Comparison of ENCODE assay signal across 20 cellular contexts in the genomic region with DNA sequence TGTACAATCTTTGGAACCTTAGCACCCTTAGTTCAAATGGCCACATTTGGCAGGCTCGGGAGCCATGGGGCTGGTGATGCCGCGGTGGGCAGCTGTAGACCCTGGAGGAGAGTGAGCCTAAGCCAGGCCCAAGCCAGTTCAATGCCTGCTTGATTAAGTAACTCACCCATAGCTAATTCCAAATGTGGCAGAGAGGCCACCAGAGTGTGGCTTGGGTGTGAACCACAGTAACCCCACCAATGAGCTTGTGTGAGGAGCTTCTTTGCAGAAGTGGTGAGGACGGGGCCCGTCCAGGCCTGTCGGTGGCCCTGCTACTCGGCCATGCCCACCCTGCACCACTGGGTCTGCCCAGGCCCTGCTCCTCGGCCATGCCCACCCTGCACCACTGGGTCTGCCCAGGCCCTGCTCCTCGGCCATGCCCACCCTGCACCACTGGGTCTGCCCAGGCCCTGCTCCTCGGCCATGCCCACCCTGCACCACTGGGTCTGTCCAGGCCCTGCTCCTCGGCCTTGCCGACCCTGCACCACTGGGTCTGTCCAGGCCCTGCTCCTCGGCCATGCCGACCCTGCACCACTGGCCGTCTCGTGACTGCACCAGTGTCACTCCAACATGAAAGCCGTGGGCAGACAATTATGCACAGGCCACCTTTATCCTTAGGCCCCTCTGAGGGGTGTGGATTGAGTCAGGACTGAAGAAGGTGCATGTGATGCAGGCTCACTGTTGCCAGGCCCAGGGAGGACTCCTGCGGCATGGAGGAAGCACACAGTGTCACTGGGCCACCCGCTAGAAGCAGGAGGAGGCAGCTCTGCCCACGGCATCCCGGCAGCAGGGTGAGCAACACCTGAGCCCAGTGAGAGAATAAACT.
A peak's percentile ranks its signal among the peaks of the same experiment; 100 is the strongest.
DNase-seq lines count a peak whose midpoint lies in the region; ATAC-seq, FAIRE-seq and TF ChIP-seq lines count a peak whose summit lies in the region.
"Had no signal": no experiment of that assay in that cellular context is flagged by ENCODE, and none has a peak within 500 bp of the region (broad histone marks: within the 10 kb centered on the region; RNA-seq: fewer than 3 reads in every experiment).

No MANE protein-coding gene starts in this region.

- H2BK12ac ChIP-seq in H9 (ENCODE audit: insufficient read length, low read depth, low read length): no peak overlapping the region

- DNase-seq in stimulated activated CD4-positive, alpha-beta T cell treated with anti-CD3 and anti-CD28 coated beads, Interleukin-4, amount 100 ng/mL, for 24 hours: peak; percentile 3
- no peak for DNase-seq in stimulated activated CD4-positive, alpha-beta T cell treated with anti-CD3 and anti-CD28 coated beads, Interleukin-2, amount 100 ng/mL, for 24 hours
- no peak for DNase-seq in K562 (ENCODE audit: extremely low read depth in 1 of 4, low spot score in 3 of 4)
- DNase-seq in natural killer cell: no peak
- DNase-seq in urothelium cell line (ENCODE audit: low spot score): no peak
- DNase-seq in endothelial cell (ENCODE audit: low spot score): no peak
- DNase-seq in H9: no peak
- DNase-seq in activated T-helper 2 cell treated with anti-CD3 and anti-CD28 coated beads, Interferon-gamma antibody, Interleukin-2, Interleukin-4, amounts not matched to agents 10 μg/mL and 5 μg/mL and 100 μg/mL, durations not matched to agents 14 hours and 24 hours and 36 hours (ENCODE audit: low spot score): no peak
- DNase-seq: DMS153, NCI-H1092, psoas muscle, RPMI8226, SW 1271 had no signal

- H2BK5ac ChIP-seq in H9 (ENCODE audit: insufficient read length, low read length): no peak overlapping the region

- no peak overlapping the region for H2BK120ac ChIP-seq in H9 (ENCODE audit: low read depth, low read length, poor library complexity, severe bottlenecking)

- no peak overlapping the region for H4K91ac ChIP-seq in H9 (ENCODE audit: insufficient read length, low read depth, low read length)

- H3K4me2 ChIP-seq in K562 (ENCODE audit: insufficient read depth, low read length): peak overlapping the region; percentile 36
- H3K4me2 ChIP-seq in H9 (ENCODE audit: insufficient read depth, insufficient read length, low read length): no peak overlapping the region
- H3K4me2 ChIP-seq: KMS-11 had no signal

- no peak for ATAC-seq in K562
- no peak for ATAC-seq in natural killer cell
- ATAC-seq: psoas muscle had no signal

- H3K4me1 ChIP-seq in K562 (replicated peaks in 1 of 2; ENCODE audit: control insufficient read depth in 2 of 2, insufficient read depth in 2 of 2, low read length in 2 of 2) (peaks cover 2 to 24% of the 10 kb centered on the region in 2 experiments; a peak in 3 of 5 replicates), H9 (ENCODE audit: insufficient read depth, low read length) (no peaks in the 10 kb centered on the region)
- H3K4me1 ChIP-seq: psoas muscle had no signal

- no peak overlapping the region for H2BK20ac ChIP-seq in H9 (ENCODE audit: low read depth, low read length, poor library complexity, severe bottlenecking)

- H2AFZ ChIP-seq in K562 (ENCODE audit: low read depth, low read length): peak overlapping the region; percentile 71; the same call in 1 of the 2 replicates
- H2AFZ ChIP-seq in H9 (ENCODE audit: low read length): no peak overlapping the region

- H3K79me1 ChIP-seq in H9 (ENCODE audit: insufficient read depth, low read depth, low read length, poor library complexity, severe bottlenecking): no peaks in the 10 kb centered on the region

- no peak overlapping the region for H4K5ac ChIP-seq in H9 (ENCODE audit: insufficient read length, low read depth, low read length)

- TF ChIP-seq EP300 in K562 (IDR thresholded peaks at IDR 0.05; ENCODE audit: low read length): no peak

- H3K27me3 Mint-ChIP-seq in natural killer cell (ENCODE audit: low read depth in 2 of 2): peaks cover 7 to 23% of the 10 kb centered on the region in 2 donors
- H3K27me3 Mint-ChIP-seq in endothelial cell (ENCODE audit: unreplicated experiment): peaks cover 10% of the 10 kb centered on the region
- peaks cover 37% of the 10 kb centered on the region for H3K27me3 Mint-ChIP-seq in H9 (ENCODE audit: low read depth)
- H3K27me3 Mint-ChIP-seq in activated T-helper 2 cell treated with anti-CD3 and anti-CD28 coated beads, Interferon-gamma antibody, Interleukin-2, Interleukin-4, amounts not matched to agents 10 μg/mL and 5 μg/mL and 100 μg/mL, durations not matched to agents 14 hours and 24 hours and 36 hours (ENCODE audit: low read depth): no peaks in the 10 kb centered on the region

- no peak overlapping the region for H3K56ac ChIP-seq in H9 (ENCODE audit: insufficient read length, low read depth, low read length)

- H4K20me1 ChIP-seq in K562 (replicated peaks; ENCODE audit: control insufficient read depth, insufficient read depth, low read length): no peaks in the 10 kb centered on the region
- H4K20me1 ChIP-seq in H9 (ENCODE audit: control insufficient read depth, insufficient read depth, insufficient read length): no peaks in the 10 kb centered on the region

- H3K4me1 Mint-ChIP-seq in natural killer cell (peaks cover 0 to 6% of the 10 kb centered on the region in 2 donors), endothelial cell (ENCODE audit: unreplicated experiment) (no peaks in the 10 kb centered on the region), H9 (peaks cover 22 to 24% of the 10 kb centered on the region in 2 experiments)
- H3K4me1 Mint-ChIP-seq in activated T-helper 2 cell treated with anti-CD3 and anti-CD28 coated beads, Interferon-gamma antibody, Interleukin-2, Interleukin-4, amounts not matched to agents 10 μg/mL and 5 μg/mL and 100 μg/mL, durations not matched to agents 14 hours and 24 hours and 36 hours (ENCODE audit: low read depth): no peaks in the 10 kb centered on the region
- H3K4me1 Mint-ChIP-seq: B cell had no signal

- peaks cover 42 to 62% of the 10 kb centered on the region in 2 experiments for H3K27me3 ChIP-seq in K562 (ENCODE audit: control insufficient read depth in 2 of 2, insufficient read depth in 2 of 2, low read length in 2 of 2)
- H3K27me3 ChIP-seq in H9 (ENCODE audit: insufficient read depth, low read length): no peaks in the 10 kb centered on the region

- TF ChIP-seq CTCF in K562 (IDR thresholded peaks at IDR 0.05 in 2 of 3, conservative IDR thresholded peaks at IDR 0.05 in 1 of 3; ENCODE audit: insufficient read depth in 2 of 3, low read depth in 1 of 3, low read length in 3 of 3) (no peak), natural killer cell (IDR thresholded peaks at IDR 0.05) (no peak), endothelial cell (IDR thresholded peaks at IDR 0.05; ENCODE audit: unreplicated experiment) (no peak), H9 (conservative IDR thresholded peaks at IDR 0.05) (no peak)

- no peaks in the 10 kb centered on the region for H3K9me1 ChIP-seq in K562 (ENCODE audit: control insufficient read depth, insufficient read depth, low read length)

- H3K9me3 Mint-ChIP-seq in natural killer cell (peaks cover 2 to 4% of the 10 kb centered on the region in 2 donors), endothelial cell (ENCODE audit: unreplicated experiment) (no peaks in the 10 kb centered on the region), H9 (peaks cover 8% of the 10 kb centered on the region in 2 experiments)
- peaks cover 6% of the 10 kb centered on the region for H3K9me3 Mint-ChIP-seq in activated T-helper 2 cell treated with anti-CD3 and anti-CD28 coated beads, Interferon-gamma antibody, Interleukin-2, Interleukin-4, amounts not matched to agents 10 μg/mL and 5 μg/mL and 100 μg/mL, durations not matched to agents 14 hours and 24 hours and 36 hours

- no peak overlapping the region for H3K18ac ChIP-seq in H9 (ENCODE audit: insufficient read length, low read depth, low read length)

- no peak overlapping the region for H3K27ac Mint-ChIP-seq in natural killer cell
- no peak overlapping the region for H3K27ac Mint-ChIP-seq in endothelial cell (ENCODE audit: unreplicated experiment)
- H3K27ac Mint-ChIP-seq in H9: no peak overlapping the region
- H3K27ac Mint-ChIP-seq in activated T-helper 2 cell treated with anti-CD3 and anti-CD28 coated beads, Interferon-gamma antibody, Interleukin-2, Interleukin-4, amounts not matched to agents 10 μg/mL and 5 μg/mL and 100 μg/mL, durations not matched to agents 14 hours and 24 hours and 36 hours: no peak overlapping the region
- H3K27ac Mint-ChIP-seq: B cell had no signal

- no peak for TF ChIP-seq RAD21 in K562 (CRISPR knock-in tag; conservative IDR thresholded peaks at IDR 0.05 in 1 of 2, IDR thresholded peaks at IDR 0.05 in 1 of 2)

- no peaks in the 10 kb centered on the region for H3K23me2 ChIP-seq in H9 (ENCODE audit: insufficient read length, low read depth, low read length, poor library complexity, severe bottlenecking)

- H3K14ac ChIP-seq in H9 (ENCODE audit: insufficient read depth, low read length): no peak overlapping the region

- H3K9ac ChIP-seq in K562 (ENCODE audit: insufficient read depth in 1 of 2, low read depth in 2 of 2, low read length in 2 of 2) (no peak overlapping the region), H9 (ENCODE audit: extremely low read depth, insufficient read length, low read length) (no peak overlapping the region)
- H3K9ac ChIP-seq: KMS-11 had no signal

- no peak for TF ChIP-seq POLR2A in K562 (conservative IDR thresholded peaks at IDR 0.05)

- no peak overlapping the region for H3K23ac ChIP-seq in H9 (ENCODE audit: insufficient read length, low read depth, low read length)

- intact Hi-C loops in K562 (cut with micrococcal nuclease) (loop anchor here (10.0 kb wide), 1 partner anchor 49 kb away; no protein-coding TSS in a partner anchor), natural killer cell (cut with micrococcal nuclease) (no loop called here)
- intact Hi-C loops in activated T-helper 2 cell treated with anti-CD3 and anti-CD28 coated beads, Interferon-gamma antibody, Interleukin-2, Interleukin-4, amounts not matched to agents 10 μg/mL and 5 μg/mL and 100 μg/mL, durations not matched to agents 14 hours and 24 hours and 36 hours (cut with micrococcal nuclease): no loop called here

- H3T11ph ChIP-seq in H9 (ENCODE audit: low read length): no peak overlapping the region

- no peak overlapping the region for H2AK5ac ChIP-seq in H9 (ENCODE audit: insufficient read length, low read length)

- no TSS peak for BruUV-seq in K562 (replicated peaks; lab: Mats Ljungman, UMichigan)

- 11% methylated on average over 18 of the region's 21 CpGs for WGBS in K562 (ENCODE audit: insufficient coverage, low coverage, missing lambda C conversion rate)
- WGBS in H9 (ENCODE audit: extremely low coverage, insufficient read length, low lambda C conversion rate): no CpG with 5 or more reads among the region's 21 CpGs

- CTCF ChIA-PET in K562 (lab: Yijun Ruan, JAX; ENCODE audit: low intra/inter-chr PET ratio): no interaction called here

- H2BK15ac ChIP-seq in H9 (ENCODE audit: low read depth, low read length): no peak overlapping the region

- no peak for FAIRE-seq in K562 (lab: Jason Lieb, UNC)
- FAIRE-seq in urothelium cell line (lab: Jason Lieb, UNC): peak; percentile 85
- FAIRE-seq: astrocyte, islet of Langerhans had no signal

- H3K9me3 ChIP-seq in K562 (replicated peaks; ENCODE audit: control insufficient read depth, insufficient read depth, low read depth, low read length) (no peaks in the 10 kb centered on the region; the same call in 1 of the 2 replicates), H9 (ENCODE audit: control insufficient read depth, low read depth, low read length) (peaks cover 7% of the 10 kb centered on the region)

- H4K8ac ChIP-seq in H9 (replicated peaks; ENCODE audit: insufficient read length, low read depth, low read length): no peak overlapping the region

- no peaks in the 10 kb centered on the region for H3K36me3 ChIP-seq in K562 (ENCODE audit: control insufficient read depth, insufficient read depth, low read length)

- H3K4ac ChIP-seq in H9 (ENCODE audit: low read depth, low read length): no peak overlapping the region

- H3K36me3 Mint-ChIP-seq in natural killer cell (peaks cover 4% of the 10 kb centered on the region), endothelial cell (ENCODE audit: low read depth, unreplicated experiment) (no peaks in the 10 kb centered on the region), H9 (ENCODE audit: insufficient read depth in 1 of 3, low read depth in 3 of 3) (peaks cover 3 to 16% (median 9%) of the 10 kb centered on the region in 3 experiments; a peak in 5 of 7 replicates)
- no peaks in the 10 kb centered on the region for H3K36me3 Mint-ChIP-seq in activated T-helper 2 cell treated with anti-CD3 and anti-CD28 coated beads, Interferon-gamma antibody, Interleukin-2, Interleukin-4, amounts not matched to agents 10 μg/mL and 5 μg/mL and 100 μg/mL, durations not matched to agents 14 hours and 24 hours and 36 hours (ENCODE audit: low read depth)

- POLR2A ChIA-PET in K562 (lab: Yijun Ruan, JAX): interaction anchor here (0.6 kb wide), 1 partner anchor 695 kb away, joined by 4 read pairs; no protein-coding TSS in a partner anchor

- no peak overlapping the region for H3K4me3 ChIP-seq in K562
- H3K4me3 ChIP-seq: mucosa of descending colon, psoas muscle had no signal

- in situ Hi-C loops in K562 (cut with MboI): no loop called here

- H3K27ac ChIP-seq in K562 (ENCODE audit: extremely low read depth, low read depth, low read length): no peak overlapping the region
- no peak overlapping the region for H3K27ac ChIP-seq in H9 (ENCODE audit: insufficient read length, low read depth, low read length)
- H3K27ac ChIP-seq: HL-60, KMS-11, psoas muscle, VCaP had no signal

- H3K4me3 Mint-ChIP-seq in natural killer cell: peak overlapping the region; percentile 63
- H3K4me3 Mint-ChIP-seq in endothelial cell (ENCODE audit: unreplicated experiment): no peak overlapping the region
- H3K4me3 Mint-ChIP-seq in H9: peak overlapping the region in 1 of 2 experiments; percentile 71; a peak in 1 of 5 replicates
- no peak overlapping the region for H3K4me3 Mint-ChIP-seq in activated T-helper 2 cell treated with anti-CD3 and anti-CD28 coated beads, Interferon-gamma antibody, Interleukin-2, Interleukin-4, amounts not matched to agents 10 μg/mL and 5 μg/mL and 100 μg/mL, durations not matched to agents 14 hours and 24 hours and 36 hours (ENCODE audit: low read depth)
- H3K4me3 Mint-ChIP-seq: B cell had no signal

- no peaks in the 10 kb centered on the region for H3K79me2 ChIP-seq in K562 (ENCODE audit: control insufficient read depth, insufficient read depth, low read length)
- H3K79me2 ChIP-seq in H9 (ENCODE audit: insufficient read depth, low read length): no peaks in the 10 kb centered on the region
